Comparison of ENCODE assay signal across 8 cellular contexts in the genomic region with DNA sequence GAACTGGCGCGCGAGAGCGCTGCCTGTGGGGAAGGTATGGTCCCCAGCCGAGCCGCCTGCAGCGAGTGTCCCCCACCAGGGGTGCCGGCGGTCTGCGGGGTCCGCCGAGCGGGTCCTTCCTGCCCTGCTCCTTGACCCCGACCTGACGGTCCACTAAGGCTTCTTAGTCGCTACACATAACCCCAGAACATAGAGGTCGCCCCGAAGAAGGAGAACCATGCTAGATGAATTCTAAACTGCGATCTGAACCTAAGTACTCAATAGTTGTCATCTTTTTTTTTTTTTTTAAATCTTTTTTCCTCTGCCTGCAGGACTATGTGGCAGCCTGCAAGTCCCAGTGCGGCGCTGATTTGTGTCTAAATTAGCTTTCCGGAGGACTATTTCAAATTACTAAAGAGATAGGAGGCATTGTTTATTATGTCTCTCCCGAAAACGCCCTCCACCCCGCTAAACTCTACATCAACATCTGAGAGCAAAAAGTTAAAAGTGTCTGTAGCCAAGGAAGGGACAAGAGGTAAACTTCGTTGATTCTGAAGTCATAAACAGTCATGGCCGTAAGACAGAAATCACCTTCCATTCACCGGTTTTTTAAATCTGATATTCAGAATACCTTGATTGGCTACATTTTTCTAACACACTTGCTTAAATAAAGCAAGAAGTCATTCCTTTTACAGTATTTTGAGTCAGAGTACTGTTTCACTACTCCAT. TPM values are rescaled to one million over a fixed set of nuclear protein-coding genes. Genes with fewer than 3 reads are reported as not detected.
DNase-seq lines count a peak whose midpoint lies in the region; ATAC-seq and TF ChIP-seq lines count a peak whose summit lies in the region.

No MANE protein-coding gene starts in this region.

- H3K27ac ChIP-seq in esophagus muscularis mucosa (replicated peaks in 1 of 4) = peak overlapping the region; percentile 84 to 92 (median 90)

- peak overlapping the region; percentile 63 to 80 (median 68) for H3K4me3 ChIP-seq in esophagus muscularis mucosa
- peak overlapping the region; percentile 85 for H3K4me3 ChIP-seq in neuron (ENCODE audit: low read length)

- CTCF ChIA-PET in T-cell (lab: Charles Lee) = interaction anchor here (0.5 to 1.8 kb wide), 11 partner anchors 39 to 595 kb away, joined by 3 to 10 read pairs (median 4); a partner anchor contains a TSS

- no peak for TF ChIP-seq EP300 in esophagus muscularis mucosa (IDR thresholded peaks at IDR 0.05)

- H3K4me1 ChIP-seq in esophagus muscularis mucosa (peaks cover 3 to 13% (median 10%) of the 10 kb centered on the region in 4 donors), neuron (ENCODE audit: insufficient read depth, low read length) (peaks cover 3% of the 10 kb centered on the region)

- H3K36me3 ChIP-seq in esophagus muscularis mucosa (no peaks in the 10 kb centered on the region), neuron (ENCODE audit: insufficient read depth, low read length) (no peaks in the 10 kb centered on the region)

- H3K27me3 ChIP-seq in esophagus muscularis mucosa (no peaks in the 10 kb centered on the region), neuron (ENCODE audit: insufficient read depth, low read length) (no peaks in the 10 kb centered on the region)

- no peaks in the 10 kb centered on the region for H3K36me3 Mint-ChIP-seq in stimulated activated naive CD8-positive, alpha-beta T cell treated with anti-CD3 and anti-CD28 coated beads, Interleukin-15, Interleukin-2, amounts not matched to agents 100 ng/mL and 50 ng/mL, for 24 hours (ENCODE audit: low read depth)
- no peaks in the 10 kb centered on the region for H3K36me3 Mint-ChIP-seq in T-cell

- peak overlapping the region; percentile 94 for H2AFZ ChIP-seq in neuron (ENCODE audit: low read depth, low read length)

- H3K9me3 Mint-ChIP-seq in stimulated activated naive CD8-positive, alpha-beta T cell treated with anti-CD3 and anti-CD28 coated beads, Interleukin-15, Interleukin-2, amounts not matched to agents 100 ng/mL and 50 ng/mL, for 24 hours = no peaks in the 10 kb centered on the region
- H3K9me3 Mint-ChIP-seq in T-cell = no peaks in the 10 kb centered on the region

- ATAC-seq in stimulated activated naive CD8-positive, alpha-beta T cell treated with anti-CD3 and anti-CD28 coated beads, Interleukin-15, Interleukin-2, amounts not matched to agents 100 U/mL and 50 U/mL, for 24 hours = no peak
- peak; percentile 25 for ATAC-seq in HG03066 (IDR thresholded peaks at IDR 0.05; ENCODE audit: low read depth, unreplicated experiment)
- ATAC-seq in T-cell (replicated peaks in 1 of 4) = peak in 2 of 4 experiments; percentile 20 to 21
- ATAC-seq in HG03457 (IDR thresholded peaks at IDR 0.05; ENCODE audit: unreplicated experiment) = no peak
- no peak for ATAC-seq in GM21515 (IDR thresholded peaks at IDR 0.05; ENCODE audit: unreplicated experiment)

- DNase-seq in stimulated activated naive CD8-positive, alpha-beta T cell treated with anti-CD3 and anti-CD28 coated beads, Interleukin-15, Interleukin-2, amounts not matched to agents 100 U/mL and 50 U/mL, for 24 hours = no peak
- peak in 5 of 34 experiments; percentile 5 to 12 (median 6) for DNase-seq in T-cell
- DNase-seq in esophagus muscularis mucosa (ENCODE audit: extremely low spot score) = no peak

- no peak for TF ChIP-seq CTCF in esophagus muscularis mucosa (IDR thresholded peaks at IDR 0.05)

- POLR2A ChIA-PET in T-cell (lab: Charles Lee) = interaction anchor here (0.5 to 1.8 kb wide), 8 partner anchors 8 to 588 kb away, joined by 3 to 17 read pairs (median 3); a partner anchor contains a TSS

- TF ChIP-seq POLR2A in esophagus muscularis mucosa (IDR thresholded peaks at IDR 0.05; ENCODE audit: low read depth) = no peak

- no peaks in the 10 kb centered on the region for H3K27me3 Mint-ChIP-seq in stimulated activated naive CD8-positive, alpha-beta T cell treated with anti-CD3 and anti-CD28 coated beads, Interleukin-15, Interleukin-2, amounts not matched to agents 100 ng/mL and 50 ng/mL, for 24 hours
- no peaks in the 10 kb centered on the region for H3K27me3 Mint-ChIP-seq in T-cell

- H3K27ac Mint-ChIP-seq in stimulated activated naive CD8-positive, alpha-beta T cell treated with anti-CD3 and anti-CD28 coated beads, Interleukin-15, Interleukin-2, amounts not matched to agents 100 ng/mL and 50 ng/mL, for 24 hours = peak overlapping the region; percentile 99
- peak overlapping the region; percentile 100 for H3K27ac Mint-ChIP-seq in T-cell

- H3K9me3 ChIP-seq in esophagus muscularis mucosa (no peaks in the 10 kb centered on the region), neuron (ENCODE audit: low read length) (no peaks in the 10 kb centered on the region)

- 4% methylated on average over 28 of the region's 28 CpGs for WGBS in esophagus muscularis mucosa

- peak overlapping the region; percentile 91 for H3K4me3 Mint-ChIP-seq in stimulated activated naive CD8-positive, alpha-beta T cell treated with anti-CD3 and anti-CD28 coated beads, Interleukin-15, Interleukin-2, amounts not matched to agents 100 ng/mL and 50 ng/mL, for 24 hours
- peak overlapping the region; percentile 89 to 98 (median 97) for H3K4me3 Mint-ChIP-seq in T-cell

- intact Hi-C loops in esophagus muscularis mucosa (cut with DNase I) = loop anchor here (5.0 to 10.0 kb wide), 2 partner anchors 71 to 244 kb away; a partner anchor contains a TSS

- peaks cover 10% of the 10 kb centered on the region for H3K4me1 Mint-ChIP-seq in stimulated activated naive CD8-positive, alpha-beta T cell treated with anti-CD3 and anti-CD28 coated beads, Interleukin-15, Interleukin-2, amounts not matched to agents 100 ng/mL and 50 ng/mL, for 24 hours (ENCODE audit: low read depth)
- H3K4me1 Mint-ChIP-seq in T-cell = peaks cover 6 to 15% (median 13%) of the 10 kb centered on the region in 3 donors

RNA-seq across cellular contexts. Expression of a gene that starts 0.5 kb away (rescaled TPM):
- total RNA-seq in T-cell (1 to 10 TPM in 1 of 5 donors, under 1 TPM in 2, not detected in 2; 0.19 to 1.5 (median 0.77) TPM), esophagus muscularis mucosa (1 to 10 TPM in 1 of 4 donors, not detected in 3; 2.5 TPM)
